In the genomic region with DNA sequence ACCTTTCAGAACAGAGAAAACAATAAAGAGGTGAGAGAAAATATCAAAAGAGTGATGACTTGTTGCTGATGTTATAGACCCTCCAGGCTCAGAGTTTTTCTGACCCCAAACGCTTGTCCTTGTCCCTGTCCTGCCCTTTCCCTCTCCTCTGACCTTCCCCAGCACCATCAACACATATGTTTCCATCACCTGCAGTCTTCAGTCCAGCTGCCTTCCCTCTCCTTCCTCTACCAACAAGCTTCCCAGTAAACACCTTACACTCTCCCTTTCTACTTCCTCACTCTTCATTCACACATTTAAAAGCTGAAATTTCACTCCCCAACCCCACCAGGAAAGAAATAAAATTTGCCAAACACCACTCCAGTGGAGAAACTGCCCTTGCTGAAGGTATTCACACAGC, we compare ENCODE assay signal across 28 cellular contexts.
"Had no signal": no experiment of that assay in that cellular context is flagged by ENCODE, and none has a peak within 500 bp of the region (broad histone marks: within the 10 kb centered on the region; RNA-seq: fewer than 3 reads in every experiment).

No MANE protein-coding gene starts in this region.

- FAIRE-seq: colon, endometrium, endothelial cell of umbilical vein, frontal cortex had no signal

- H3K9me3 ChIP-seq: colonic mucosa, esophagus squamous epithelium, gastrocnemius medialis, gastroesophageal sphincter, heart left ventricle, heart right ventricle had no signal

- DNase-seq: colonic mucosa; cortex of kidney; dermis blood vessel endothelial cell; dorsolateral prefrontal cortex; effector CD4-positive, alpha-beta T cell; effector CD8-positive, alpha-beta T cell; effector memory CD4-positive, alpha-beta T cell; effector memory CD8-positive, alpha-beta T cell; endodermal cell; erythroblast; esophagus squamous epithelium; foreskin fibroblast; foreskin keratinocyte; foreskin melanocyte; gastrocnemius medialis; heart left ventricle; heart right ventricle; hippocampal formation had no signal

- H3K4me1 ChIP-seq: colonic mucosa, foreskin keratinocyte had no signal

- ATAC-seq: effector memory CD8-positive, alpha-beta T cell; esophagus mucosa; foreskin keratinocyte; gastrocnemius medialis; gastroesophageal sphincter; heart left ventricle; heart right ventricle had no signal

- H3K4me3 Mint-ChIP-seq: dendritic cell treated with granulocyte-macrophage colony-stimulating factor and Interleukin-4, amounts not matched to agents 40 ng/mL and 50 ng/mL, for 4 days; effector memory CD8-positive, alpha-beta T cell; endodermal cell had no signal

- H3K4me2 ChIP-seq: hepatocyte had no signal

- H3K9me3 Mint-ChIP-seq: dendritic cell treated with granulocyte-macrophage colony-stimulating factor and Interleukin-4, amounts not matched to agents 40 ng/mL and 50 ng/mL, for 4 days; effector memory CD8-positive, alpha-beta T cell; endodermal cell had no signal

- H3K27me3 ChIP-seq: colonic mucosa, gastrocnemius medialis, hepatocyte had no signal

- H2AFZ ChIP-seq: hepatocyte had no signal

- H3K36me3 ChIP-seq: colonic mucosa, esophagus squamous epithelium, gastrocnemius medialis, gastroesophageal sphincter, heart left ventricle, heart right ventricle had no signal

- H3K27ac Mint-ChIP-seq: dendritic cell treated with granulocyte-macrophage colony-stimulating factor and Interleukin-4, amounts not matched to agents 40 ng/mL and 50 ng/mL, for 4 days; effector memory CD8-positive, alpha-beta T cell; endodermal cell had no signal

- H3K27ac ChIP-seq: colonic mucosa, coronary artery, dorsolateral prefrontal cortex, epithelial cell of prostate, esophagus squamous epithelium, foreskin keratinocyte, gastrocnemius medialis, gastroesophageal sphincter, heart left ventricle, heart right ventricle, hepatocyte had no signal

- H3K79me2 ChIP-seq: hepatocyte had no signal

- H3K4me3 ChIP-seq: colonic mucosa, coronary artery, dorsolateral prefrontal cortex, esophagus squamous epithelium, gastrocnemius medialis, gastroesophageal sphincter, heart left ventricle, heart right ventricle, hepatocyte had no signal
